Comparison of ENCODE assay signal across 26 cellular contexts in genomic region chr12:74431821-74432220, GRCh38.
"Had no signal": no experiment of that assay in that cellular context is flagged by ENCODE, and none has a peak within 500 bp of the region (broad histone marks: within the 10 kb centered on the region; RNA-seq: fewer than 3 reads in every experiment).

No MANE protein-coding gene starts in this region.

- H3K27me3 ChIP-seq: brain microvascular endothelial cell, heart right ventricle, left lung, uterus had no signal

- H3K9me3 ChIP-seq: heart right ventricle, left lung, lower lobe of right lung, mucosa of descending colon, thoracic aorta, uterus had no signal

- H3K27ac ChIP-seq: brain microvascular endothelial cell, heart right ventricle, left lung, lower lobe of right lung, thoracic aorta, uterus had no signal

- H3K4me3 ChIP-seq: heart right ventricle, left lung, lower lobe of right lung, mucosa of descending colon, thoracic aorta, uterus had no signal

- DNase-seq: activated CD4-positive, alpha-beta T cell treated with anti-CD3 and anti-CD28 coated beads, Interleukin-2, amount 10 ng/mL, durations not matched to agents 24 days and 14 days; activated CD4-positive, CD25-positive, alpha-beta regulatory T cell treated with anti-CD3 and anti-CD28 coated beads, Interleukin-2, amount 50 U/mL, for 72 hours; activated CD8-positive, alpha-beta T cell treated with anti-CD3 and anti-CD28 coated beads for 36 hours; activated gamma-delta T cell treated with Interleukin-2 at 50 U/mL for 16 hours; activated naive CD4-positive, alpha-beta T cell treated with anti-CD3 and anti-CD28 coated beads, Interleukin-2, amount 50 U/mL, for 16 hours; activated T-cell treated with anti-CD3 and anti-CD28 coated beads, Interleukin-2, amount 50 U/mL, for 4 hours; amniotic stem cell; brain microvascular endothelial cell; cortex of kidney; foreskin fibroblast; heart right ventricle; kidney glomerular epithelial cell; left lung; lower lobe of right lung; mesendoderm; mucosa of descending colon; posterior cingulate gyrus; right cardiac atrium; stimulated activated CD4-positive, alpha-beta T cell treated with anti-CD3 and anti-CD28 coated beads, Interleukin-2, amount 100 ng/mL, for 48 hours; T-helper 9 cell; uterus had no signal

- ATAC-seq: activated CD8-positive, alpha-beta T cell treated with anti-CD3 and anti-CD28 coated beads for 36 hours; activated T-cell treated with anti-CD3 and anti-CD28 coated beads, Interleukin-2, amount 50 U/mL, for 4 hours; activated T-helper 17 cell treated with anti-CD3 and anti-CD28 coated beads, Interleukin-2, amount 50 U/mL, for 72 hours; esophagus mucosa; heart right ventricle; left lung; lower lobe of right lung; mucosa of descending colon; right cardiac atrium had no signal

- FAIRE-seq: astrocyte, endothelial cell of umbilical vein had no signal

- H3K36me3 ChIP-seq: brain microvascular endothelial cell, heart right ventricle, left lung, lower lobe of right lung, thoracic aorta, uterus had no signal

- H3K4me1 ChIP-seq: heart right ventricle, left lung, lower lobe of right lung, uterus had no signal
